ENCODE assay signal across 13 cellular contexts in the genomic region with DNA sequence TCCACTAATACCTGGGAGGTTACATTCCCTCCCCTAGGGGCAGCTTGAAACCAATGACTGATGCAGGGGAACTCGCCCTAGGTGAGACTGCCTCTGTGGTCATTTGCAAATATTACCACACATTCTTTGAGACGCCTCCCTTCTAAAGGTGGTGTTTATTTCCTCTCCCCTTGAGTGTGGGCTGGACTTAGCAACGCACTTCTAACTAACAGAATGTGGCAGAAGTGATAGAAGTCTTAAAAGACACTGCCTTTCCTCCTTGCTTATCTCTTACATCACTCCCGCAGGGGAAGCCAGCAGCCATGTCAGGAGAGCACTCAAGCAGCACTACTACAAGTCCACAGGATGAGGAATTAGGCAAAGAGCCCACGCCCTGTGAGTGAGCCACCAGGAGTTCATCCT. TPM values are rescaled to one million over a fixed set of nuclear protein-coding genes. Genes with fewer than 3 reads are reported as not detected.
DNase-seq lines count a peak whose midpoint lies in the region; ATAC-seq, FAIRE-seq and TF ChIP-seq lines count a peak whose summit lies in the region.
"Had no signal": no experiment of that assay in that cellular context is flagged by ENCODE, and none has a peak within 500 bp of the region (broad histone marks: within the 10 kb centered on the region; RNA-seq: fewer than 3 reads in every experiment).

No MANE protein-coding gene starts in this region.

- H3K23ac ChIP-seq in H9 (ENCODE audit: insufficient read length, low read depth, low read length), result no peak overlapping the region

- no peak overlapping the region for H2AK5ac ChIP-seq in H9 (ENCODE audit: insufficient read length, low read length)

- H3K27me3 Mint-ChIP-seq in H9 (ENCODE audit: low read depth), result peaks cover 3% of the 10 kb centered on the region; the same call in 1 of the 2 replicates
- H3K27me3 Mint-ChIP-seq in activated T-helper 17 cell treated with anti-CD3 and anti-CD28 coated beads, Interleukin-2, amount 50 U/mL, for 72 hours, result no peaks in the 10 kb centered on the region
- no peaks in the 10 kb centered on the region for H3K27me3 Mint-ChIP-seq in naive B cell

- H3K9me3 Mint-ChIP-seq in H9 (no peaks in the 10 kb centered on the region), naive B cell (peaks cover 0 to 2% (median 0%) of the 10 kb centered on the region in 7 donors)
- no peaks in the 10 kb centered on the region for H3K9me3 Mint-ChIP-seq in activated T-helper 17 cell treated with anti-CD3 and anti-CD28 coated beads, Interleukin-2, amount 50 U/mL, for 72 hours

- no peaks in the 10 kb centered on the region for H3K27me3 ChIP-seq in DOHH2 (ENCODE audit: control insufficient read depth, low read length)
- no peaks in the 10 kb centered on the region for H3K27me3 ChIP-seq in H9 (ENCODE audit: insufficient read depth, low read length)

- H3K4me1 ChIP-seq in DOHH2 (ENCODE audit: control insufficient read depth, low read length), result peaks cover 37% of the 10 kb centered on the region
- peaks cover 3% of the 10 kb centered on the region; the same call in 1 of the 2 replicates for H3K4me1 ChIP-seq in H9 (ENCODE audit: insufficient read depth, low read length)

- FAIRE-seq in H54 (lab: Jason Lieb, UNC), result no peak

- no peaks in the 10 kb centered on the region; a peak in 1 of 7 replicates for H3K36me3 Mint-ChIP-seq in H9 (ENCODE audit: insufficient read depth in 1 of 3, low read depth in 3 of 3)
- peaks cover 99% of the 10 kb centered on the region for H3K36me3 Mint-ChIP-seq in activated T-helper 17 cell treated with anti-CD3 and anti-CD28 coated beads, Interleukin-2, amount 50 U/mL, for 72 hours (ENCODE audit: low read depth)
- peaks cover 37 to 66% of the 10 kb centered on the region in 2 donors for H3K36me3 Mint-ChIP-seq in naive B cell

- H3K4ac ChIP-seq in H9 (ENCODE audit: low read depth, low read length), result no peak overlapping the region

- H4K8ac ChIP-seq in H9 (replicated peaks; ENCODE audit: insufficient read length, low read depth, low read length), result no peak overlapping the region

- no peak overlapping the region for H3K56ac ChIP-seq in H9 (ENCODE audit: insufficient read length, low read depth, low read length)

- H2AFZ ChIP-seq in H9 (ENCODE audit: low read length), result no peak overlapping the region

- H3K4me3 ChIP-seq in DOHH2 (ENCODE audit: low read length), result no peak overlapping the region
- H3K4me3 ChIP-seq: lower lobe of right lung had no signal

- H2BK5ac ChIP-seq in H9 (ENCODE audit: insufficient read length, low read length), result no peak overlapping the region

- H3K4me1 Mint-ChIP-seq in H9 (peaks cover 24 to 26% of the 10 kb centered on the region in 2 experiments), naive B cell (peaks cover 63 to 73% (median 70%) of the 10 kb centered on the region in 3 donors)
- peaks cover 22% of the 10 kb centered on the region for H3K4me1 Mint-ChIP-seq in activated T-helper 17 cell treated with anti-CD3 and anti-CD28 coated beads, Interleukin-2, amount 50 U/mL, for 72 hours

- peaks cover 99% of the 10 kb centered on the region for H3K36me3 ChIP-seq in DOHH2 (ENCODE audit: control insufficient read depth, low read length)

- no peak overlapping the region for H4K5ac ChIP-seq in H9 (ENCODE audit: insufficient read length, low read depth, low read length)

- DNase-seq in H9 (peak; percentile 29), naive B cell (no peak), H54 (ENCODE audit: insufficient read length, low spot score) (no peak), SK-N-DZ (ENCODE audit: low spot score) (no peak)
- DNase-seq: COR-L47, dermis blood vessel endothelial cell, KBM-7, lower lobe of right lung, NCI-H1436 had no signal

- no peak for TF ChIP-seq POLR2A in H54 (IDR thresholded peaks at IDR 0.05; ENCODE audit: low read depth, low read length)

- H3T11ph ChIP-seq in H9 (ENCODE audit: low read length), result no peak overlapping the region

- no CpG with 5 or more reads among the region's 5 CpGs for WGBS in H9 (ENCODE audit: extremely low coverage, insufficient read length, low lambda C conversion rate)

- peaks cover 42% of the 10 kb centered on the region for H4K20me1 ChIP-seq in DOHH2 (ENCODE audit: control insufficient read depth, insufficient read depth, low read depth, low read length)
- no peaks in the 10 kb centered on the region for H4K20me1 ChIP-seq in H9 (ENCODE audit: control insufficient read depth, insufficient read depth, insufficient read length)

- no peaks in the 10 kb centered on the region for H3K9me3 ChIP-seq in DOHH2 (ENCODE audit: control insufficient read depth, insufficient read depth, low read length)
- H3K9me3 ChIP-seq in H9 (ENCODE audit: control insufficient read depth, low read depth, low read length), result no peaks in the 10 kb centered on the region
- H3K9me3 ChIP-seq: lower lobe of right lung had no signal

- no peak for ATAC-seq in activated T-helper 17 cell treated with anti-CD3 and anti-CD28 coated beads, Interleukin-2, amount 50 U/mL, for 72 hours (replicated peaks)
- ATAC-seq in naive B cell (ENCODE audit: low read depth in 2 of 2), result peak; percentile 11
- ATAC-seq in HG03159 (IDR thresholded peaks at IDR 0.05; ENCODE audit: unreplicated experiment), result no peak
- ATAC-seq: lower lobe of right lung had no signal

- H3K9ac ChIP-seq in H9 (ENCODE audit: extremely low read depth, insufficient read length, low read length), result no peak overlapping the region

- H3K18ac ChIP-seq in H9 (ENCODE audit: insufficient read length, low read depth, low read length), result peak overlapping the region; percentile 21

- no peak overlapping the region for H2BK120ac ChIP-seq in H9 (ENCODE audit: low read depth, low read length, poor library complexity, severe bottlenecking)

- no peak overlapping the region for H4K91ac ChIP-seq in H9 (ENCODE audit: insufficient read length, low read depth, low read length)

- no peak overlapping the region for H3K4me3 Mint-ChIP-seq in H9
- no peak overlapping the region for H3K4me3 Mint-ChIP-seq in activated T-helper 17 cell treated with anti-CD3 and anti-CD28 coated beads, Interleukin-2, amount 50 U/mL, for 72 hours
- H3K4me3 Mint-ChIP-seq in naive B cell, result peak overlapping the region in 4 of 8 donors; percentile 35 to 55 (median 43)

- no peak for TF ChIP-seq CTCF in DOHH2 (IDR thresholded peaks at IDR 0.05; ENCODE audit: low read depth, low read length, poor library complexity, severe bottlenecking)
- peak; percentile 50 for TF ChIP-seq CTCF in H9 (conservative IDR thresholded peaks at IDR 0.05)

- H3K27ac Mint-ChIP-seq in H9, result no peak overlapping the region
- H3K27ac Mint-ChIP-seq in activated T-helper 17 cell treated with anti-CD3 and anti-CD28 coated beads, Interleukin-2, amount 50 U/mL, for 72 hours, result peak overlapping the region; percentile 56
- peak overlapping the region; percentile 35 to 98 (median 84) for H3K27ac Mint-ChIP-seq in naive B cell

- H2BK12ac ChIP-seq in H9 (ENCODE audit: insufficient read length, low read depth, low read length), result no peak overlapping the region

- no peak overlapping the region; the same call in 1 of the 2 replicates for H3K14ac ChIP-seq in H9 (ENCODE audit: insufficient read depth, low read length)

- no peak overlapping the region for H2BK20ac ChIP-seq in H9 (ENCODE audit: low read depth, low read length, poor library complexity, severe bottlenecking)

- 0 out of 2 replicates have a peak overlapping the region, but pooled peaks have one; percentile 6 for H3K27ac ChIP-seq in DOHH2 (ENCODE audit: low read depth, low read length)
- H3K27ac ChIP-seq in H9 (ENCODE audit: insufficient read length, low read depth, low read length), result no peak overlapping the region
- H3K27ac ChIP-seq: lower lobe of right lung had no signal

- peaks cover 47% of the 10 kb centered on the region for H3K79me2 ChIP-seq in DOHH2 (ENCODE audit: control insufficient read depth, low read length)
- H3K79me2 ChIP-seq in H9 (ENCODE audit: insufficient read depth, low read length), result no peaks in the 10 kb centered on the region

- H3K23me2 ChIP-seq in H9 (ENCODE audit: insufficient read length, low read depth, low read length, poor library complexity, severe bottlenecking), result no peaks in the 10 kb centered on the region

- no peak overlapping the region for H2BK15ac ChIP-seq in H9 (ENCODE audit: low read depth, low read length)

- no peaks in the 10 kb centered on the region for H3K79me1 ChIP-seq in H9 (ENCODE audit: insufficient read depth, low read depth, low read length, poor library complexity, severe bottlenecking)

- H3K9me2 ChIP-seq in DOHH2 (replicated peaks; ENCODE audit: control insufficient read depth, low read length), result no peaks in the 10 kb centered on the region

- H3K4me2 ChIP-seq in DOHH2 (ENCODE audit: low read length), result no peak overlapping the region
- H3K4me2 ChIP-seq in H9 (ENCODE audit: insufficient read depth, insufficient read length, low read length), result no peak overlapping the region

- peaks cover 49% of the 10 kb centered on the region for H3F3A ChIP-seq in DOHH2 (ENCODE audit: control insufficient read depth, insufficient read depth)

RNA-seq across cellular contexts. Expression of gene MATN1, which starts 14.7 kb away (rescaled TPM):
- not detected in 2 replicates for total RNA-seq in H9 (2021)
- total RNA-seq in activated T-helper 17 cell treated with anti-CD3 and anti-CD28 coated beads, Interleukin-2, amount 50 U/mL, for 72 hours, result under 1 TPM; 0.26 to 0.52 TPM
- polyA plus RNA-seq in naive B cell (ENCODE audit: low read depth in 6 of 6), result 1 to 10 TPM in 2 of 6 donors, under 1 TPM in 4; 0.21 to 3.1 (median 0.39) TPM
- not detected in 2 replicates for polyA plus RNA-seq in SK-N-DZ (2014; cell fraction: cytosol; rRNA removed)
- polyA plus RNA-seq in SK-N-DZ (2014; cell fraction: nucleus; rRNA removed), result 1.6 TPM in 1 of 2 replicates, not detected in the other
- total RNA-seq: lower lobe of right lung had no signal

RNA-seq across cellular contexts. Expression of gene LAPTM5, which starts 19.5 kb away (rescaled TPM):
- total RNA-seq in H9 (2021), result 0.15 and 0.20 TPM in 2 replicates
- 100 to 1,000 TPM; 316 to 333 TPM for total RNA-seq in activated T-helper 17 cell treated with anti-CD3 and anti-CD28 coated beads, Interleukin-2, amount 50 U/mL, for 72 hours
- 1,000 to 10,000 TPM; 1,442 to 2,525 (median 1,701) TPM for polyA plus RNA-seq in naive B cell (ENCODE audit: low read depth in 6 of 6)
- not detected in 2 replicates for polyA plus RNA-seq in SK-N-DZ (2014; cell fraction: cytosol; rRNA removed)
- not detected in 2 replicates for polyA plus RNA-seq in SK-N-DZ (2014; cell fraction: nucleus; rRNA removed)
- total RNA-seq: NCI-H460 had no signal

Comparison
In these comparisons a context has a peak if more than half of its experiments do, and no peak if none do; other contexts are left out.
1. H3K27ac Mint-ChIP-seq: peak in activated T-helper 17 cell treated with anti-CD3 and anti-CD28 coated beads, Interleukin-2, amount 50 U/mL, for 72 hours (single experiment) and naive B cell (6 of 6); none in H9 (0 of 3).
2. ATAC-seq: peak in naive B cell (2 of 2); none in activated T-helper 17 cell treated with anti-CD3 and anti-CD28 coated beads, Interleukin-2, amount 50 U/mL, for 72 hours (single experiment) and HG03159 (single experiment).
3. RNA of gene LAPTM5, which starts 19.5 kb away (total RNA-seq): 316 to 333 TPM in activated T-helper 17 cell treated with anti-CD3 and anti-CD28 coated beads, Interleukin-2, amount 50 U/mL, for 72 hours; 0.15 to 0.20 TPM in H9; every median in the first group is over 100 times any median in the second.